In the genomic region with DNA sequence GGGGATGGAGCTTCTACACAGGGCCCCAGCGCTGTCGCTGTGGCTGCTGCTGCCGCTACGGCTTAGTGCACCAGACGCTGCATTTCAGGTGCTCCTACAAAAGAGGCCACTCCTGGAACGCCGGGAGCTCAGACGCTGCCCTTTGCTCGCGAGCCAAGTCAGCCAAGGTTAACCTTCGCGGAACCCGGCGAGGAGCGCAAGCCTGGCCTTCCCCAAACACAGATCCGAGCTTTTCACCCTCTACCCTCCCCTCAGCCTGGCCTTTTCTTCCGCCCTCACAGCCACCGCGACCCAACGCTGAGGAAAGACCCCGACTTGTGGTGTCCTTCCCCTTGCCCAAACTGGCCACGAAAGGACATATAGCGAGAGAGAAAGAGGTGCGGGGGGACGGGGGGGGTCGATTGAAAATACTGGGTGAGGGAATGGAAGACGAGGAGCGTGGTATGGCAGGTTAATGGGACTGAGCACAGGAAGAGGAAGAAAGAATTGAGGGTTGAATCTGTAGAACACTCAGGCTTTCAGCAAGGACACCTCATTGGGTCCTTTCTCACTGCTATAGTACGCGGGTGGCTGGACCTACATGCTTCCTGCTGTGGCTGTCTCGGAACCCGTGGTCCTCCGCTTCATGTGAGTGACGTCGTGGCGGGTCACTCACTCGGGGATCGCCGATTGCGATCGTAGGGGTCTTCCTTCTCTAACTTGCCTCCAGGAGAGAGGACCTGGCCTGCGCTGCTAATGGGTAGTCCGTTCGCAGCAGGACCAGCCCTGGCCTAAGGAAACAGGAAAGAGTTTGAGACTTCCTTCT, we compare ENCODE assay signal across 8 cellular contexts. TPM values are rescaled to one million over a fixed set of nuclear protein-coding genes. Genes with fewer than 3 reads are reported as not detected.
DNase-seq lines count a peak whose midpoint lies in the region; ATAC-seq lines count a peak whose summit lies in the region.

A gene (plus strand): TSS at position 583 of the 805 bp plus-strand sequence. CDS start 8,460 bp downstream, outside the sequence.
A gene (minus strand): TSS at position 242 of the 805 bp plus-strand sequence. CDS start 7,249 bp downstream, outside the sequence.

- peaks cover 5% of the 10 kb centered on the region for H3K9me3 Mint-ChIP-seq in activated CD8-positive, alpha-beta memory T cell treated with anti-CD3 and anti-CD28 coated beads, Interleukin-2, amount 10 ng/mL, durations not matched to agents 7 days and 5 days (ENCODE audit: low read depth)

- WGBS in mesendoderm (ENCODE audit: extremely low coverage, insufficient coverage, low lambda C conversion rate): no CpG with 5 or more reads among the region's 44 CpGs

- peak within 1 kb of the TSS; percentile 99 for H3K23ac ChIP-seq in mesendoderm (ENCODE audit: low read length)

- peaks cover 21% of the 10 kb centered on the region for H3K79me2 ChIP-seq in mesendoderm (ENCODE audit: control insufficient read depth, insufficient read depth, low read length)

- ATAC-seq in GM21390 (IDR thresholded peaks at IDR 0.05; ENCODE audit: unreplicated experiment): peak; percentile 86
- peak; percentile 89 for ATAC-seq in activated CD8-positive, alpha-beta memory T cell treated with anti-CD3 and anti-CD28 coated beads, Interleukin-2, amount 10 ng/mL, durations not matched to agents 7 days and 5 days

- no peak within 1 kb of the TSS for H4K5ac ChIP-seq in mesendoderm (ENCODE audit: low read length)

- peaks cover 2% of the 10 kb centered on the region for H3K4me1 ChIP-seq in mesendoderm (ENCODE audit: control insufficient read depth, low read depth, low read length)

- no peak within 1 kb of the TSS for H3K4me3 Mint-ChIP-seq in activated CD8-positive, alpha-beta memory T cell treated with anti-CD3 and anti-CD28 coated beads, Interleukin-2, amount 10 ng/mL, durations not matched to agents 7 days and 5 days

- no peak within 1 kb of the TSS for H2BK15ac ChIP-seq in mesendoderm (replicated peaks; ENCODE audit: low read depth)

- in situ Hi-C loops in Caki2 (cut with HindIII; ENCODE audit: low pct_unique_long_range_greater_than_20kb, low sequenced_read_pairs) (no loop called here), endometrial microvascular endothelial cells (cut with HindIII; ENCODE audit: inconsistent ontology term, low pct_unique_long_range_greater_than_20kb, low sequenced_read_pairs) (no loop called here)

- H3K27me3 ChIP-seq in mesendoderm (ENCODE audit: insufficient read depth, low read length, poor library complexity): no peaks in the 10 kb centered on the region

- H3K56ac ChIP-seq in mesendoderm (ENCODE audit: low read length): peak within 1 kb of the TSS; percentile 99

- H3K36me3 ChIP-seq in mesendoderm (ENCODE audit: control insufficient read depth, insufficient read depth, low read length): no peaks in the 10 kb centered on the region

- DNase-seq in Caki2 (ENCODE audit: low read depth) (peak; percentile 95), HUDEP-2 (lab: John Stamatoyannopoulos, UW; ENCODE audit: unreplicated experiment in 76 of 76) (peak in 75 of 76 experiments; percentile 46 to 92 (median 78)), NOMO-1 treated with dmso at 0.1 percent for 144 hours (lab: John Stamatoyannopoulos, UW; ENCODE audit: unreplicated experiment) (peak; percentile 83), mesendoderm (peak; percentile 96)
- peak; percentile 92 for DNase-seq in activated CD8-positive, alpha-beta memory T cell treated with anti-CD3 and anti-CD28 coated beads, Interleukin-2, amount 10 ng/mL, durations not matched to agents 7 days and 5 days
- DNase-seq in stimulated activated CD8-positive, alpha-beta memory T cell treated with anti-CD3 and anti-CD28 coated beads, Interleukin-15, amount 100 ng/mL, for 1 hour (ENCODE audit: low read depth): peak; percentile 81

- no peaks in the 10 kb centered on the region for H3K27me3 Mint-ChIP-seq in activated CD8-positive, alpha-beta memory T cell treated with anti-CD3 and anti-CD28 coated beads, Interleukin-2, amount 10 ng/mL, durations not matched to agents 7 days and 5 days

- H3K4ac ChIP-seq in mesendoderm (ENCODE audit: low read depth, low read length): no peak within 1 kb of the TSS

- H2AK5ac ChIP-seq in mesendoderm (ENCODE audit: low read length): peak within 1 kb of the TSS; percentile 56

- H3K18ac ChIP-seq in mesendoderm (ENCODE audit: low read length): no peak within 1 kb of the TSS

- H4K8ac ChIP-seq in mesendoderm (ENCODE audit: low read depth, low read length): no peak within 1 kb of the TSS

- H3K4me3 ChIP-seq in mesendoderm (ENCODE audit: low read length): peak within 1 kb of the TSS; percentile 71

- H3K4me1 Mint-ChIP-seq in activated CD8-positive, alpha-beta memory T cell treated with anti-CD3 and anti-CD28 coated beads, Interleukin-2, amount 10 ng/mL, durations not matched to agents 7 days and 5 days: peaks cover 27% of the 10 kb centered on the region

- H3K36me3 Mint-ChIP-seq in activated CD8-positive, alpha-beta memory T cell treated with anti-CD3 and anti-CD28 coated beads, Interleukin-2, amount 10 ng/mL, durations not matched to agents 7 days and 5 days: peaks cover 16% of the 10 kb centered on the region

- no peak within 1 kb of the TSS for H3K27ac Mint-ChIP-seq in activated CD8-positive, alpha-beta memory T cell treated with anti-CD3 and anti-CD28 coated beads, Interleukin-2, amount 10 ng/mL, durations not matched to agents 7 days and 5 days

- peaks cover 11% of the 10 kb centered on the region for H3K79me1 ChIP-seq in mesendoderm (ENCODE audit: low read length)

- CTCF ChIA-PET in activated CD8-positive, alpha-beta memory T cell treated with anti-CD3 and anti-CD28 coated beads, Interleukin-2, amount 10 ng/mL, durations not matched to agents 7 days and 5 days (lab: Charles Lee): interaction anchor here (0.9 to 1.9 kb wide), 3 partner anchors 12 to 50 kb away, joined by 4 to 6 read pairs (median 4); no protein-coding TSS in a partner anchor

- peak within 1 kb of the TSS; percentile 60 for H3K27ac ChIP-seq in mesendoderm (ENCODE audit: low read depth, low read length)

- H2BK120ac ChIP-seq in mesendoderm (ENCODE audit: low read depth, low read length): no peak within 1 kb of the TSS

- H2BK5ac ChIP-seq in mesendoderm (ENCODE audit: low read length): peak within 1 kb of the TSS; percentile 93

- peak within 1 kb of the TSS; percentile 95 for H3K9ac ChIP-seq in mesendoderm (ENCODE audit: low read length)

- H3K4me2 ChIP-seq in mesendoderm (ENCODE audit: low read length): peak within 1 kb of the TSS; percentile 97

RNA-seq across cellular contexts. Expression of the first gene that starts in this region (rescaled TPM):
- total RNA-seq in Caki2 (2014; rRNA removed; shearing (Covaris generic); ENCODE audit: low replicate concordance): 34.1 and 48.5 TPM in 2 replicates
- total RNA-seq in activated CD8-positive, alpha-beta memory T cell treated with anti-CD3 and anti-CD28 coated beads, Interleukin-2, amount 10 ng/mL, durations not matched to agents 7 days and 5 days: 10 to 100 TPM; 44.2 to 53.9 TPM
- total RNA-seq in endometrial microvascular endothelial cells (ENCODE audit: inconsistent ontology term): 25.5 TPM
- 82.2 TPM for polyA plus RNA-seq in mesendoderm (2013, experiment 1 of 2)
- polyA plus RNA-seq in mesendoderm (2013, experiment 2 of 2): 84.6 TPM

RNA-seq across cellular contexts. Expression of the second gene that starts in this region (rescaled TPM):
- total RNA-seq in Caki2 (2014; rRNA removed; shearing (Covaris generic); ENCODE audit: low replicate concordance): 4.9 and 12.9 TPM in 2 replicates
- 10 to 100 TPM; 33.2 to 36.9 TPM for total RNA-seq in activated CD8-positive, alpha-beta memory T cell treated with anti-CD3 and anti-CD28 coated beads, Interleukin-2, amount 10 ng/mL, durations not matched to agents 7 days and 5 days
- total RNA-seq in endometrial microvascular endothelial cells (ENCODE audit: inconsistent ontology term): 19.7 TPM
- polyA plus RNA-seq in mesendoderm (2013, experiment 1 of 2): 6.6 TPM
- 6.2 TPM for polyA plus RNA-seq in mesendoderm (2013, experiment 2 of 2)

Comparison
In these comparisons a context has a peak if more than half of its experiments do, and no peak if none do; other contexts are left out.
1. Peak in every context shown above with its lines: DNase-seq, ATAC-seq, H3K4me3 ChIP-seq and H3K27ac ChIP-seq.